In the genomic region with DNA sequence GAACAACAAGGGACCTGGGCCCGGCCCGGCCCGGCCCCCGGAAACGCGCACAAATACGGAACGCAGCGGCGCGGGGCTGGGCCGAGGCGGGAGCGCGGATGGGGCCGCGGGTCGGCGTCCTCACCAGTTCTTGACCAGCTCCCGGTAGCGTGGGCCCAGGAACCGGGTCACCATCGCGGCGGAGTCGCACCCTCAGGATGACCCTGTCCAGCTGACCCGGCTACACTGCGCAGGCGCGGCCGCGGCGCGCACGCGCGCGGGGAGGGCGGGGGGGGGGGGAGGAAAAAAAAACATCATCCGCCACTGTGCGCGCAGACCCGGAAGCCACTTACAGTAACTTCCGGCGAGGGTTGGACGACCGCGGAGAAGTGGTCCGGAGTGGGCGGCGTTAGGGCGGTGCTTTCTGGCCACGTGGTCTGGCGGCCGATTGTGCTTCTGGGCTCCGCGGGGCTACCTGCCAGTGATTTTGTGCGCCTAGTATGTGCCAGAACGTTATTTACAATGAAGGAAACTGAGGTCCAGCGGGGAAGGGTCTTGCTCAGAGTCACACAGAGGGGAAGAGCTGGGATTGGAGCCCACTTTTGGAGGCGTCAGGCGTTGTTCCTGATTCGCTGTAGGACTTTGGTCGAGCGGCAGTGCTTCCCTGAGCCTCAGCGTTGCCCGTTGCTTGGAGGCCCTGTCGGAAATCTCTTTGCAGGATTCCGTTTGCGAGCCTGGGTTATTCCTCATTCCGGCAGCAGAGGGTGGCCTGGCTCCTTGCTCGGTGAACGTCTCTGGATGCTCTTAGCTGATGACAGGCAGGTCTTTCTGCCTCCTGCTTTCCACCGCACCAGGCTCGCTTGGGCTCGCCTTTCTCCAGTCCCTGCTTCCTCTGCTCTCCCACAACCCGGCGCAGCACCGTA, we compare ENCODE assay signal across 8 cellular contexts. TPM values are rescaled to one million over a fixed set of nuclear protein-coding genes. Genes with fewer than 3 reads are reported as not detected.
A peak's percentile ranks its signal among the peaks of the same experiment; 100 is the strongest.
DNase-seq lines count a peak whose midpoint lies in the region; ATAC-seq and TF ChIP-seq lines count a peak whose summit lies in the region.

TSS of gene UQCR11 (minus strand) at position 227 of the 902 bp plus-strand sequence. CDS start at position 174, 53 bp downstream.

- peak within 1 kb of the TSS; percentile 98 for H3K27ac Mint-ChIP-seq in activated T-cell treated with anti-CD3 and anti-CD28 coated beads, Interleukin-2, amount 50 U/mL, for 24 hours

- H3K4me3 Mint-ChIP-seq in activated T-cell treated with anti-CD3 and anti-CD28 coated beads, Interleukin-2, amount 50 U/mL, for 24 hours, result peak within 1 kb of the TSS; percentile 84

- H3K9ac ChIP-seq in mucosa of stomach (ENCODE audit: low read length), result peak within 1 kb of the TSS; percentile 86

- H3K36me3 ChIP-seq in mucosa of stomach (ENCODE audit: control insufficient read depth, insufficient read depth, low read length), result no peaks in the 10 kb centered on the region

- peaks cover 47% of the 10 kb centered on the region for H3K36me3 Mint-ChIP-seq in activated T-cell treated with anti-CD3 and anti-CD28 coated beads, Interleukin-2, amount 50 U/mL, for 24 hours (ENCODE audit: low read depth)

- peaks cover 13% of the 10 kb centered on the region for H3K4me1 ChIP-seq in mucosa of stomach (ENCODE audit: control insufficient read depth, insufficient read depth, low read length)

- peaks cover 59% of the 10 kb centered on the region for H3K4me1 Mint-ChIP-seq in activated T-cell treated with anti-CD3 and anti-CD28 coated beads, Interleukin-2, amount 50 U/mL, for 24 hours (ENCODE audit: low read depth)

- no peaks in the 10 kb centered on the region for H3K27me3 ChIP-seq in mucosa of stomach (ENCODE audit: control insufficient read depth, insufficient read depth, low read length)

- H3K9me3 ChIP-seq in mucosa of stomach (ENCODE audit: control insufficient read depth, low read length), result no peaks in the 10 kb centered on the region

- no peaks in the 10 kb centered on the region for H3K9me3 Mint-ChIP-seq in activated T-cell treated with anti-CD3 and anti-CD28 coated beads, Interleukin-2, amount 50 U/mL, for 24 hours

- peak; percentile 54 for TF ChIP-seq POLR2A in erythroblast (IDR thresholded peaks at IDR 0.05; ENCODE audit: low read length)

- H3K27me3 Mint-ChIP-seq in activated T-cell treated with anti-CD3 and anti-CD28 coated beads, Interleukin-2, amount 50 U/mL, for 24 hours, result no peaks in the 10 kb centered on the region

- H3K4me3 ChIP-seq in mucosa of stomach (ENCODE audit: low read length), result peak within 1 kb of the TSS; percentile 82

- peak; percentile 76 for DNase-seq in DMS53 treated with DMSO at 0.1 percent for 48 hours (lab: John Stamatoyannopoulos, UW; ENCODE audit: unreplicated experiment)
- peak; percentile 95 for DNase-seq in KG1 (lab: John Stamatoyannopoulos, UW)
- peak; percentile 94 for DNase-seq in activated T-cell treated with anti-CD3 and anti-CD28 coated beads, Interleukin-2, amount 50 U/mL, for 24 hours
- DNase-seq in erythroblast (lab: John Stamatoyannopoulos, UW), result peak; percentile 96 to 97
- peak; percentile 84 to 85 for DNase-seq in stimulated activated CD8-positive, alpha-beta memory T cell treated with anti-CD3 and anti-CD28 coated beads, Interleukin-7, amount 100 ng/mL, for 1 hour (ENCODE audit: low read depth in 2 of 2)

- ATAC-seq in GM21717 (IDR thresholded peaks at IDR 0.05; ENCODE audit: unreplicated experiment), result peak; percentile 69

TF ChIP-seq in PFSK-1, 5 proteins besides CTCF, POLR2A, EP300 and RAD21:
- TF ChIP-seq SIN3A (IDR thresholded peaks at IDR 0.05; ENCODE audit: borderline replicate concordance, insufficient read depth, low read length) (0 out of 2 replicates have a peak, but pooled peaks have one; percentile 9), FOXP2 (optimal IDR thresholded peaks at IDR 0.05; ENCODE audit: borderline replicate concordance, extremely low read depth, extremely low read length, insufficient read depth) (peak; percentile 50), REST (IDR thresholded peaks at IDR 0.05; ENCODE audit: insufficient read depth in 1 of 2, low read depth in 2 of 2, low read length in 2 of 2) (0 out of 4 replicates have a peak, but pooled peaks of 1 of the 2 experiments have one; percentile 29), TAF1 (IDR thresholded peaks at IDR 0.05; ENCODE audit: borderline replicate concordance, insufficient read depth, low read length) (peak; percentile 72; the same call in 1 of the 2 replicates), POLR2AphosphoS5 (IDR thresholded peaks at IDR 0.05; ENCODE audit: low read depth, low read length) (peak; percentile 98)

RNA-seq across cellular contexts. Expression of gene UQCR11, which starts in this region (rescaled TPM):
- polyA plus RNA-seq in PFSK-1 (2012; ENCODE audit: insufficient read length, low read depth), result 399 TPM

Comparison
In these comparisons a context has a peak if more than half of its experiments do, and no peak if none do; other contexts are left out.
1. Peak in every context shown above with its lines: DNase-seq, ATAC-seq and H3K4me3 ChIP-seq.